1 cellular context compared by ENCODE assay signal in genomic region chr20:19964289-19965263, GRCh38.
TF ChIP-seq lines count a peak whose summit lies in the region.

No MANE protein-coding gene starts in this region.

TF ChIP-seq in HepG2, 621 proteins besides CTCF, POLR2A, EP300 and RAD21 (continued from another document and continues in another):
- TF ChIP-seq TFDP1 (CRISPR knock-in tag; IDR thresholded peaks at IDR 0.05; ENCODE audit: borderline replicate concordance) (peak; percentile 99), FOXK2 (IDR thresholded peaks at IDR 0.05) (peak; percentile 88), ZKSCAN5 (CRISPR knock-in tag; IDR thresholded peaks at IDR 0.05) (0 out of 2 replicates have a peak, but pooled peaks have one; percentile 72), ZBTB34 (CRISPR knock-in tag; IDR thresholded peaks at IDR 0.05) (peak; percentile 100), SP4 (CRISPR knock-in tag; IDR thresholded peaks at IDR 0.05) (peak; percentile 93), TBX2 (CRISPR knock-in tag; IDR thresholded peaks at IDR 0.05; ENCODE audit: borderline replicate concordance) (peak; percentile 100), ZNF274 (CRISPR knock-in tag; IDR thresholded peaks at IDR 0.05) (peak; percentile 100), KAT8 (CRISPR knock-in tag; IDR thresholded peaks at IDR 0.05) (peak; percentile 97), DMTF1 (CRISPR knock-in tag; IDR thresholded peaks at IDR 0.05) (peak; percentile 98), SMARCC2 (IDR thresholded peaks at IDR 0.05) (no peak; the same call in 1 of the 2 replicates), ZNF207 (IDR thresholded peaks at IDR 0.05; ENCODE audit: borderline replicate concordance) (no peak), ETV6 (CRISPR knock-in tag; conservative IDR thresholded peaks at IDR 0.05) (peak; percentile 94), JUN (CRISPR knock-in tag; IDR thresholded peaks at IDR 0.05) (peak; percentile 99), TFDP2 (CRISPR knock-in tag; IDR thresholded peaks at IDR 0.05) (peak; percentile 98), ARHGAP35 (CRISPR knock-in tag; IDR thresholded peaks at IDR 0.05; ENCODE audit: borderline replicate concordance) (peak; percentile 100), ELF1 (CRISPR knock-in tag; IDR thresholded peaks at IDR 0.05) (peak; percentile 81), SNRNP70 (IDR thresholded peaks at IDR 0.05; ENCODE audit: low read depth, low read length) (no peak), ZNF567 (CRISPR knock-in tag; IDR thresholded peaks at IDR 0.05; ENCODE audit: borderline replicate concordance) (peak; percentile 100; the same call in 1 of the 2 replicates), ZNF280B (CRISPR knock-in tag; IDR thresholded peaks at IDR 0.05; ENCODE audit: borderline replicate concordance) (peak; percentile 99), REL (CRISPR knock-in tag; conservative IDR thresholded peaks at IDR 0.05) (peak; percentile 100), U2AF2 (IDR thresholded peaks at IDR 0.05; ENCODE audit: low read depth, low read length) (0 out of 2 replicates have a peak, but pooled peaks have one; percentile 71), GATAD2A (CRISPR knock-in tag; IDR thresholded peaks at IDR 0.05) (peak; percentile 100), ZNF354B (CRISPR knock-in tag; IDR thresholded peaks at IDR 0.05) (peak; percentile 99; the same call in 1 of the 2 replicates), ELK4 (CRISPR knock-in tag; IDR thresholded peaks at IDR 0.05; ENCODE audit: borderline replicate concordance) (no peak), ZFP41 (CRISPR knock-in tag; IDR thresholded peaks at IDR 0.05; ENCODE audit: borderline replicate concordance) (peak; percentile 100), SIN3A (IDR thresholded peaks at IDR 0.05; ENCODE audit: borderline replicate concordance, low read depth, low read length) (peak; percentile 94), PTBP1 (IDR thresholded peaks at IDR 0.05; ENCODE audit: low read depth, low read length, poor library complexity, severe bottlenecking) (no peak), MIER2 (CRISPR knock-in tag; IDR thresholded peaks at IDR 0.05) (peak; percentile 92), ZBTB42 (CRISPR knock-in tag; IDR thresholded peaks at IDR 0.05) (peak; percentile 99), ZNF556 (CRISPR knock-in tag; IDR thresholded peaks at IDR 0.05; ENCODE audit: borderline replicate concordance) (peak; percentile 100), E2F1 (CRISPR knock-in tag; IDR thresholded peaks at IDR 0.05) (peak; percentile 84), RFX3 (CRISPR knock-in tag; IDR thresholded peaks at IDR 0.05) (peak; percentile 63), RBM39 (IDR thresholded peaks at IDR 0.05; ENCODE audit: low read depth, low read length, poor library complexity, severe bottlenecking) (peak; percentile 42), ZNF101 (CRISPR knock-in tag; IDR thresholded peaks at IDR 0.05; ENCODE audit: borderline replicate concordance, low read depth) (peak; percentile 99), SCMH1 (CRISPR knock-in tag; IDR thresholded peaks at IDR 0.05; ENCODE audit: borderline replicate concordance) (no peak), ZNF788 (CRISPR knock-in tag; IDR thresholded peaks at IDR 0.05; ENCODE audit: borderline replicate concordance) (peak; percentile 100), MBNL3 (CRISPR knock-in tag; conservative IDR thresholded peaks at IDR 0.05) (no peak), ZSCAN12 (CRISPR knock-in tag; IDR thresholded peaks at IDR 0.05) (peak; percentile 99), IRF2 (CRISPR knock-in tag; IDR thresholded peaks at IDR 0.05) (peak; percentile 100), ZSCAN20 (CRISPR knock-in tag; IDR thresholded peaks at IDR 0.05; ENCODE audit: borderline replicate concordance) (peak; percentile 98; the same call in 1 of the 2 replicates), ZNF550 (CRISPR knock-in tag; IDR thresholded peaks at IDR 0.05; ENCODE audit: borderline replicate concordance) (peak; percentile 99), ZMYM3 (CRISPR knock-in tag; IDR thresholded peaks at IDR 0.05) (peak; percentile 99), KDM1A (CRISPR knock-in tag; IDR thresholded peaks at IDR 0.05) (peak; percentile 98), ZNF431 (CRISPR knock-in tag; IDR thresholded peaks at IDR 0.05; ENCODE audit: borderline replicate concordance, low read depth) (peak; percentile 100), NFIB (CRISPR knock-in tag; IDR thresholded peaks at IDR 0.05; ENCODE audit: borderline replicate concordance) (peak; percentile 95; the same call in 1 of the 2 replicates), ZNF747 (CRISPR knock-in tag; IDR thresholded peaks at IDR 0.05; ENCODE audit: borderline replicate concordance) (peak; percentile 100), AGO2 (optimal IDR thresholded peaks at IDR 0.05; ENCODE audit: low read depth, low read length) (no peak), ZNF773 (CRISPR knock-in tag; IDR thresholded peaks at IDR 0.05; ENCODE audit: borderline replicate concordance) (peak; percentile 98), ZNF639 (CRISPR knock-in tag; conservative IDR thresholded peaks at IDR 0.05) (peak; percentile 98), ZNF614 (CRISPR knock-in tag; IDR thresholded peaks at IDR 0.05; ENCODE audit: borderline replicate concordance) (peak; percentile 100), ZNF746 (CRISPR knock-in tag; IDR thresholded peaks at IDR 0.05) (peak; percentile 99), NKX3-1 (CRISPR knock-in tag; IDR thresholded peaks at IDR 0.05) (peak; percentile 100), HNRNPH1 (optimal IDR thresholded peaks at IDR 0.05; ENCODE audit: low read depth, low read length) (peak; percentile 56), ZNF576 (CRISPR knock-in tag; IDR thresholded peaks at IDR 0.05) (no peak; the same call in 1 of the 2 replicates), ZNF597 (CRISPR knock-in tag; IDR thresholded peaks at IDR 0.05) (no peak), NR0B2 (CRISPR knock-in tag; IDR thresholded peaks at IDR 0.05) (peak; percentile 99), ZNF782 (CRISPR knock-in tag; IDR thresholded peaks at IDR 0.05; ENCODE audit: borderline replicate concordance) (peak; percentile 100), TAF15 (IDR thresholded peaks at IDR 0.05; ENCODE audit: low read depth, low read length, poor library complexity, severe bottlenecking) (no peak), ZNF761 (CRISPR knock-in tag; conservative IDR thresholded peaks at IDR 0.05) (peak; percentile 99)
